8 cellular contexts compared by ENCODE assay signal in genomic region chr15:22978691-22979068, GRCh38. TPM values are rescaled to one million over a fixed set of nuclear protein-coding genes. Genes with fewer than 3 reads are reported as not detected.
DNase-seq lines count a peak whose midpoint lies in the region; ATAC-seq, FAIRE-seq and TF ChIP-seq lines count a peak whose summit lies in the region.

No MANE protein-coding gene starts in this region.

- no peaks in the 10 kb centered on the region for H3K9me3 ChIP-seq in H1 (ENCODE audit: insufficient read depth in 2 of 2, low read depth in 1 of 2, low read length in 1 of 2)

- no peak overlapping the region for H2BK5ac ChIP-seq in H1 (ENCODE audit: low read depth, low read length)

- H3K27me3 ChIP-seq in H1 (replicated peaks in 1 of 4; ENCODE audit: control insufficient read depth in 3 of 4, extremely low read depth in 1 of 4, insufficient read depth in 3 of 4, low read length in 3 of 4): peaks cover 2 to 33% (median 21%) of the 10 kb centered on the region in 4 experiments

- H2BK12ac ChIP-seq in H1 (ENCODE audit: low read depth, low read length): no peak overlapping the region

- no peak for ATAC-seq in HG02981 (IDR thresholded peaks at IDR 0.05; ENCODE audit: unreplicated experiment)

- no peak overlapping the region for H2BK120ac ChIP-seq in H1 (replicated peaks; ENCODE audit: low read depth, low read length)

- peaks cover 14% of the 10 kb centered on the region for H3K23me2 ChIP-seq in H1 (ENCODE audit: low read depth, low read length)

- no peak for TF ChIP-seq EP300 in H1 (IDR thresholded peaks at IDR 0.05; ENCODE audit: borderline replicate concordance in 1 of 2, low read depth in 2 of 2, low read length in 2 of 2)

- peak overlapping the region; percentile 95 to 96 for H3K4me2 ChIP-seq in H1 (ENCODE audit: insufficient read depth in 1 of 2, low read depth in 2 of 2, low read length in 2 of 2)

- H3K4me3 Mint-ChIP-seq in osteocyte (ENCODE audit: unreplicated experiment): peak overlapping the region; percentile 98

- H3K4ac ChIP-seq in H1 (replicated peaks; ENCODE audit: insufficient read length, low read depth, low read length): no peak overlapping the region

- no peak overlapping the region for H3K9ac ChIP-seq in H1 (replicated peaks in 1 of 4; ENCODE audit: extremely low read depth in 1 of 4, low read depth in 3 of 4, low read length in 3 of 4)

- no peak overlapping the region for H3K14ac ChIP-seq in H1 (ENCODE audit: insufficient read length)

- H3K79me1 ChIP-seq in H1 (ENCODE audit: low read depth, low read length): peaks cover 4% of the 10 kb centered on the region; the same call in 1 of the 2 replicates

- in situ Hi-C loops in G401 (cut with HindIII; ENCODE audit: low sequenced_read_pairs): no loop called here

- peak overlapping the region; percentile 77 to 95 (median 88); a peak in 7 of 8 replicates for H3K4me3 ChIP-seq in H1 (ENCODE audit: extremely low read depth in 1 of 4, insufficient read depth in 2 of 4, low read depth in 3 of 4, low read length in 4 of 4)

- no peak overlapping the region for H4K91ac ChIP-seq in H1 (replicated peaks; ENCODE audit: insufficient read length, low read length)

- no peaks in the 10 kb centered on the region for H3K27me3 Mint-ChIP-seq in osteocyte (ENCODE audit: unreplicated experiment)

- H3K56ac ChIP-seq in H1 (replicated peaks; ENCODE audit: insufficient read length, low read depth, low read length): no peak overlapping the region

- peaks cover 17% of the 10 kb centered on the region for H3K4me1 Mint-ChIP-seq in osteocyte (ENCODE audit: unreplicated experiment)

- no peak for TF ChIP-seq POLR2A in H1 (IDR thresholded peaks at IDR 0.05; ENCODE audit: control extremely low read depth in 1 of 2, low read depth in 2 of 2, low read length in 2 of 2)

- H2AFZ ChIP-seq in H1 (ENCODE audit: low read length): no peak overlapping the region

- H2BK20ac ChIP-seq in H1 (ENCODE audit: low read length): no peak overlapping the region

- H3K27ac ChIP-seq in H1 (ENCODE audit: low read depth, low read length): no peak overlapping the region

- peaks cover 0 to 5% (median 1%) of the 10 kb centered on the region in 4 experiments; a peak in 3 of 7 replicates for H3K4me1 ChIP-seq in H1 (replicated peaks in 1 of 4; ENCODE audit: control insufficient read depth in 3 of 4, insufficient read depth in 4 of 4, low read length in 3 of 4)

- POLR2A ChIA-PET in H1 (lab: Charles Lee; ENCODE audit: partially characterized antibody): interaction anchor here (0.9 to 2.3 kb wide), 3 partner anchors 10 to 138 kb away, joined by 3 to 7 read pairs (median 4); no protein-coding TSS in a partner anchor
- POLR2A ChIA-PET in HEK293T (lab: Yijun Ruan, JAX): interaction anchor here (0.8 to 1.3 kb wide), 2 partner anchors 19 to 64 kb away, joined by 3 read pairs; no protein-coding TSS in a partner anchor

- H4K5ac ChIP-seq in H1 (ENCODE audit: insufficient read length, low read depth, low read length): no peak overlapping the region

- no peak overlapping the region for H3K23ac ChIP-seq in H1 (ENCODE audit: insufficient read length)

- H3K18ac ChIP-seq in H1 (ENCODE audit: extremely low read depth, low read length): no peak overlapping the region

- no peak for TF ChIP-seq CTCF in H1 (IDR thresholded peaks at IDR 0.05; ENCODE audit: control extremely low read depth in 1 of 3, insufficient read depth in 1 of 3, low read depth in 1 of 3, low read length in 3 of 3)
- no peak for TF ChIP-seq CTCF in osteocyte (IDR thresholded peaks at IDR 0.05)

- no peak overlapping the region for H3K27ac Mint-ChIP-seq in osteocyte (ENCODE audit: unreplicated experiment)

- H3K36me3 Mint-ChIP-seq in osteocyte (ENCODE audit: unreplicated experiment): no peaks in the 10 kb centered on the region

- CTCF ChIA-PET in H1 (lab: Charles Lee; ENCODE audit: partially characterized antibody): interaction anchor here (1.3 kb wide), 1 partner anchor 53 kb away, joined by 3 read pairs; no protein-coding TSS in a partner anchor
- CTCF ChIA-PET in HEK293T (lab: Yijun Ruan, JAX): no interaction called here

- no peak overlapping the region for H2BK15ac ChIP-seq in H1 (ENCODE audit: low read length)

- DNase-seq in G401 (ENCODE audit: low spot score): peak; percentile 45
- DNase-seq in NCI-H69 (lab: John Stamatoyannopoulos, UW): peak; percentile 51
- no peak for DNase-seq in H1 (ENCODE audit: low read depth in 1 of 2, low spot score in 2 of 2)
- no peak for DNase-seq in osteocyte (ENCODE audit: extremely low spot score, unreplicated experiment)
- DNase-seq in HEK293T (ENCODE audit: extremely low spot score): no peak
- DNase-seq in NCI-H1694 treated with DMSO at 0.1 percent for 48 hours (lab: John Stamatoyannopoulos, UW): no peak
- DNase-seq in germinal center (ENCODE audit: low spot score): no peak

- TF ChIP-seq RAD21 in H1 (IDR thresholded peaks at IDR 0.05 in 1 of 2, conservative IDR thresholded peaks at IDR 0.05 in 1 of 2; ENCODE audit: low read depth in 2 of 2, low read length in 2 of 2): no peak

- no peak overlapping the region for H4K8ac ChIP-seq in H1 (ENCODE audit: extremely low read depth, insufficient read depth, low read length)

- no peaks in the 10 kb centered on the region for H3K9me3 Mint-ChIP-seq in osteocyte (ENCODE audit: unreplicated experiment)

- H4K20me1 ChIP-seq in H1 (replicated peaks in 1 of 2; ENCODE audit: control insufficient read depth in 1 of 2, insufficient read depth in 2 of 2, low read length in 2 of 2): peaks cover 4 to 15% of the 10 kb centered on the region in 2 experiments

- H3K36me3 ChIP-seq in H1 (ENCODE audit: control insufficient read depth in 2 of 4, insufficient read depth in 4 of 4, low read length in 3 of 4): no peaks in the 10 kb centered on the region

- peaks cover 0 to 21% of the 10 kb centered on the region in 2 experiments; a peak in 2 of 4 replicates for H3K79me2 ChIP-seq in H1 (ENCODE audit: control insufficient read depth in 1 of 2, insufficient read depth in 2 of 2, low read length in 2 of 2)

- 52% methylated on average over 7 of the region's 7 CpGs; no CpG with 5 or more reads in 1 of the 2 experiments for WGBS in H1 (ENCODE audit: extremely low coverage in 1 of 2, insufficient coverage in 1 of 2, insufficient read length in 1 of 2, insufficient replicate concordance in 2 of 2, low coverage in 1 of 2, low lambda C conversion rate in 2 of 2, missing lambda C conversion rate in 1 of 2), 2 experiments

- no peak for FAIRE-seq in H1 (lab: Jason Lieb, UNC)

- H2AK5ac ChIP-seq in H1 (ENCODE audit: low read depth, low read length): no peak overlapping the region

TF ChIP-seq in HEK293T, 16 proteins besides CTCF, POLR2A, EP300 and RAD21:
- TF ChIP-seq ZNF384 (IDR thresholded peaks at IDR 0.05) (no peak), LEF1 (IDR thresholded peaks at IDR 0.05; ENCODE audit: borderline replicate concordance) (no peak), CTBP1 (IDR thresholded peaks at IDR 0.05; ENCODE audit: borderline replicate concordance) (no peak), TARDBP (IDR thresholded peaks at IDR 0.05) (no peak), SUZ12 (IDR thresholded peaks at IDR 0.05) (no peak), SP1 (IDR thresholded peaks at IDR 0.05) (no peak), PKNOX1 (IDR thresholded peaks at IDR 0.05) (no peak), FOXM1 (IDR thresholded peaks at IDR 0.05; ENCODE audit: borderline replicate concordance) (no peak)
TF ChIP-seq in HEK293T: peak in this region for 0.

RNA-seq across cellular contexts. Expression of gene CYFIP1, which starts 1.5 kb away (rescaled TPM):
- 76.1 and 101 TPM in 2 replicates for total RNA-seq in G401 (2014; rRNA removed; shearing (Covaris generic))
- total RNA-seq in H1 (2021; fragmentation: NEBNext Ultra II Directional; extraction: Animal tissue kit (Norgen Biotek cat#: 25700)): 81.7 and 82.2 TPM in 2 replicates
- polyA plus RNA-seq in H1 (2011; rRNA removed): 38.6 and 49.8 TPM in 2 replicates
- polyA plus RNA-seq in H1 (2011; cell fraction: cytosol; rRNA removed): 39.1 TPM
- polyA plus RNA-seq in H1 (2011; cell fraction: nucleus; rRNA removed): 51.3 TPM
- polyA plus RNA-seq in H1 (2012, experiment 1 of 2): 38.5 to 52.3 TPM (median 48.5 TPM) in 4 replicates
- 22.2 TPM for polyA plus RNA-seq in H1 (2012, experiment 2 of 2)
- 31.3 TPM for polyA plus RNA-seq in H1 (2013, experiment 1 of 2)
- 28.0 TPM for polyA plus RNA-seq in H1 (2013, experiment 2 of 2)
- polyA minus RNA-seq in H1 (2011; rRNA and poly(A)+ RNA removed): 92.3 and 92.5 TPM in 2 replicates
- polyA minus RNA-seq in H1 (2011; cell fraction: cytosol; rRNA and poly(A)+ RNA removed): 21.3 TPM
- polyA minus RNA-seq in H1 (2011; cell fraction: nucleus; rRNA and poly(A)+ RNA removed): 34.5 TPM
- total RNA-seq in osteocyte: 118 TPM in 2 replicates

Comparison
In these comparisons a context has a peak if more than half of its experiments do, and no peak if none do; other contexts are left out.
1. DNase-seq: peak in G401 (single experiment) and NCI-H69 (single experiment); none in H1 (0 of 2), osteocyte (single experiment), HEK293T (single experiment), NCI-H1694 treated with DMSO at 0.1 percent for 48 hours (single experiment) and germinal center (single experiment).